ENCODE assay signal across 32 cellular contexts in the genomic region with DNA sequence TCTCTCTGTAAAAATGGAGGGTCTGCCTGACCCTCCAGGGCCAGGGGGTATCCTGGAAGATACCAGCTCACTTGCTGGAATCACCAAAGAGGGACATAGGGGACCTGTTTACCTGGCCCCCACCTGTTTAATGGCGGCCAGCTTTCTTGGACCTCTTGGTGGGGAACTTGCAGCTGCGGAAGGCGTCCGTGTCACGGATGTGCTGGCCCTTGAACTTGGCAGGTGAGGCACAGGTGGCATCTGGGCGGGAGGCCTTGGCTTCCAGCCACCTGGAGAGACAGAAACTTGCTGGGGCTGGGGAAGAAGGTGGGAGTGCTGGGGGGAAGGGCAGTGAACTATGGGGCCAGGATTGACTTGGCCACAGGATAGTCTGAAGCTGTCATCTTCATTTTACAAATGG. TPM values are rescaled to one million over a fixed set of nuclear protein-coding genes. Genes with fewer than 3 reads are reported as not detected.
"Had no signal": no experiment of that assay in that cellular context is flagged by ENCODE, and none has a peak within 500 bp of the region (broad histone marks: within the 10 kb centered on the region; RNA-seq: fewer than 3 reads in every experiment).

No MANE protein-coding gene starts in this region.

- H3K79me2 ChIP-seq: hepatocyte, parathyroid adenoma had no signal

- H3K4me3 ChIP-seq: gastroesophageal sphincter, hepatocyte, right atrium auricular region, smooth muscle cell had no signal

- H3K4me2 ChIP-seq: hepatocyte, smooth muscle cell had no signal

- H3K9me3 ChIP-seq: gastroesophageal sphincter, right atrium auricular region had no signal

- H3K9me3 Mint-ChIP-seq: activated naive CD4-positive, alpha-beta T cell treated with anti-CD3 and anti-CD28 coated beads for 36 hours; activated T-helper 1 cell treated with anti-CD3 and anti-CD28 coated beads, Interleukin-12 subunit alpha, Interleukin-12 subunit beta, Interleukin-2, Interleukin-4 antibody, amounts not matched to agents 30 ng/mL and 10 ng/mL and 1 ng/mL, durations not matched to agents 14 hours and 24 hours and 36 hours; effector memory CD8-positive, alpha-beta T cell; naive thymus-derived CD8-positive, alpha-beta T cell; neural crest cell had no signal

- H3K27ac Mint-ChIP-seq: activated naive CD4-positive, alpha-beta T cell treated with anti-CD3 and anti-CD28 coated beads for 36 hours; activated T-helper 1 cell treated with anti-CD3 and anti-CD28 coated beads, Interleukin-12 subunit alpha, Interleukin-12 subunit beta, Interleukin-2, Interleukin-4 antibody, amounts not matched to agents 30 ng/mL and 10 ng/mL and 1 ng/mL, durations not matched to agents 14 hours and 24 hours and 36 hours; effector memory CD8-positive, alpha-beta T cell had no signal

- H3K4me3 Mint-ChIP-seq: activated naive CD4-positive, alpha-beta T cell treated with anti-CD3 and anti-CD28 coated beads for 36 hours; activated T-helper 1 cell treated with anti-CD3 and anti-CD28 coated beads, Interleukin-12 subunit alpha, Interleukin-12 subunit beta, Interleukin-2, Interleukin-4 antibody, amounts not matched to agents 30 ng/mL and 10 ng/mL and 1 ng/mL, durations not matched to agents 14 hours and 24 hours and 36 hours; effector memory CD8-positive, alpha-beta T cell; naive thymus-derived CD8-positive, alpha-beta T cell; neural crest cell had no signal

- H3K27me3 ChIP-seq: hepatocyte, right atrium auricular region had no signal

- H3K36me3 ChIP-seq: WERI-Rb-1 had no signal

- H3K27ac ChIP-seq: gastroesophageal sphincter, hepatocyte, parathyroid adenoma, right atrium auricular region, WERI-Rb-1 had no signal

- DNase-seq: activated CD4-positive, alpha-beta T cell treated with anti-CD3 and anti-CD28 coated beads for 48 hours; activated CD4-positive, alpha-beta T cell treated with anti-CD3 and anti-CD28 coated beads, Interleukin-2, amount 50 U/mL, for 48 hours; activated CD8-positive, alpha-beta memory T cell treated with anti-CD3 and anti-CD28 coated beads for 24 hours; activated effector memory CD4-positive, alpha-beta T cell treated with anti-CD3 and anti-CD28 coated beads, Interleukin-2, amount 50 U/mL, for 16 hours; activated naive CD4-positive, alpha-beta T cell treated with anti-CD3 and anti-CD28 coated beads for 36 hours; activated T-cell treated with anti-CD3 and anti-CD28 coated beads, Interleukin-2, amount 50 U/mL, for 1 hour; amniotic stem cell; caudate nucleus; cortex of kidney; effector memory CD8-positive, alpha-beta T cell; kidney; midbrain; naive thymus-derived CD8-positive, alpha-beta T cell; nucleus accumbens; stimulated activated CD4-positive, alpha-beta T cell treated with anti-CD3 and anti-CD28 coated beads, Interleukin-15, amount 100 ng/mL, for 24 hours; stimulated activated CD4-positive, alpha-beta T cell treated with anti-CD3 and anti-CD28 coated beads, Interleukin-2, amount 100 ng/mL, for 24 hours; stimulated activated naive CD4-positive, alpha-beta T cell treated with Interleukin-2 at 50 U/mL for 16 hours; T1000; trophoblast cell; WERI-Rb-1 had no signal

- H2AFZ ChIP-seq: hepatocyte, parathyroid adenoma had no signal

RNA-seq across cellular contexts. Expression of gene CHAD, which starts 3.5 kb away (rescaled TPM):
- total RNA-seq: activated naive CD4-positive, alpha-beta T cell treated with anti-CD3 and anti-CD28 coated beads for 36 hours; activated T-helper 1 cell treated with anti-CD3 and anti-CD28 coated beads, Interleukin-12 subunit alpha, Interleukin-12 subunit beta, Interleukin-2, Interleukin-4 antibody, amounts not matched to agents 30 ng/mL and 10 ng/mL and 1 ng/mL, durations not matched to agents 14 hours and 24 hours and 36 hours; astrocyte; endothelial cell of umbilical vein; fibroblast of lung; fibroblast of villous mesenchyme; gastroesophageal sphincter; naive thymus-derived CD8-positive, alpha-beta T cell; pulmonary artery endothelial cell; smooth muscle cell had no signal
